ENCODE assay signal across 22 cellular contexts in genomic region chr11:74845978-74846517, GRCh38.
DNase-seq lines count a peak whose midpoint lies in the region; ATAC-seq, FAIRE-seq and TF ChIP-seq lines count a peak whose summit lies in the region.
"Had no signal": no experiment of that assay in that cellular context is flagged by ENCODE, and none has a peak within 500 bp of the region (broad histone marks: within the 10 kb centered on the region; RNA-seq: fewer than 3 reads in every experiment).

No MANE protein-coding gene starts in this region.

- no peaks in the 10 kb centered on the region for H3K9me3 ChIP-seq in A549
- no peaks in the 10 kb centered on the region for H3K9me3 ChIP-seq in T-helper 17 cell (ENCODE audit: control insufficient read depth, low read length, poor library complexity, severe bottlenecking)
- H3K9me3 ChIP-seq: BLaER1, Caco-2, HAP-1 had no signal

- 88% methylated on average over 5 of the region's 5 CpGs for WGBS in A549 (ENCODE audit: missing lambda C conversion rate)

- TF ChIP-seq POLR2A in A549 (IDR thresholded peaks at IDR 0.05; ENCODE audit: low read length) (no peak), GM12892 (IDR thresholded peaks at IDR 0.05; ENCODE audit: low read depth, low read length) (no peak)

- TF ChIP-seq RAD21 in A549 (conservative IDR thresholded peaks at IDR 0.05 in 1 of 2, IDR thresholded peaks at IDR 0.05 in 1 of 2), result no peak

- peaks cover 6% of the 10 kb centered on the region; the same call in 2 of the 3 replicates for H3K4me1 ChIP-seq in A549
- H3K4me1 ChIP-seq: HAP-1 had no signal

- no peaks in the 10 kb centered on the region for H3K9me3 Mint-ChIP-seq in central memory CD8-positive, alpha-beta T cell
- H3K9me3 Mint-ChIP-seq: CD4-positive, CD25-positive, alpha-beta regulatory T cell; CD8-positive, alpha-beta T cell; GM23338 had no signal

- FAIRE-seq in A549 (lab: Jason Lieb, UNC) (no peak), GM12892 (lab: Jason Lieb, UNC) (peak; percentile 9)
- FAIRE-seq: GM12878, GM18507, H54 had no signal

- no peak overlapping the region for H3K27ac ChIP-seq in A549
- H3K27ac ChIP-seq: BLaER1, C4-2B had no signal

- no peaks in the 10 kb centered on the region for H3K27me3 Mint-ChIP-seq in T-helper 17 cell
- H3K27me3 Mint-ChIP-seq in central memory CD8-positive, alpha-beta T cell, result no peaks in the 10 kb centered on the region
- H3K27me3 Mint-ChIP-seq: B cell; CD4-positive, CD25-positive, alpha-beta regulatory T cell had no signal

- TF ChIP-seq EP300 in A549 (IDR thresholded peaks at IDR 0.05), result no peak

- TF ChIP-seq CTCF in A549 (IDR thresholded peaks at IDR 0.05), result no peak

- DNase-seq in A549 (ENCODE audit: low read depth in 1 of 2, low spot score in 1 of 2) (no peak), GM12892 (ENCODE audit: insufficient read length) (no peak), T-helper 17 cell (no peak), DMS53 (lab: John Stamatoyannopoulos, UW) (no peak)
- DNase-seq in central memory CD8-positive, alpha-beta T cell (ENCODE audit: low spot score in 2 of 2), result no peak
- no peak for DNase-seq in activated CD4-positive, alpha-beta T cell treated with anti-CD3 and anti-CD28 coated beads for 48 hours
- no peak for DNase-seq in stimulated activated CD4-positive, alpha-beta T cell treated with anti-CD3 and anti-CD28 coated beads, Interleukin-4, amount 100 ng/mL, for 4 hours
- DNase-seq: Caco-2; CD4-positive, CD25-positive, alpha-beta regulatory T cell; CD8-positive, alpha-beta T cell; DMS153; DMS79; EL; GDM1 had no signal

- peaks cover 13% of the 10 kb centered on the region for H3K36me3 Mint-ChIP-seq in T-helper 17 cell (ENCODE audit: low read depth)
- H3K36me3 Mint-ChIP-seq in central memory CD8-positive, alpha-beta T cell (ENCODE audit: insufficient read depth), result peaks cover 26% of the 10 kb centered on the region

- no peak for ATAC-seq in A549
- ATAC-seq in T-helper 17 cell, result no peak
- ATAC-seq in central memory CD8-positive, alpha-beta T cell (replicated peaks; ENCODE audit: extremely low read depth, poor library complexity, severe bottlenecking), result no peak
- ATAC-seq: CD8-positive, alpha-beta T cell; GM12878; GM23338 had no signal

- H3K4me1 Mint-ChIP-seq in T-helper 17 cell, result peaks cover 19% of the 10 kb centered on the region
- H3K4me1 Mint-ChIP-seq in central memory CD8-positive, alpha-beta T cell, result peaks cover 31% of the 10 kb centered on the region

- POLR2A ChIA-PET in A549 (lab: Yijun Ruan, JAX), result no interaction called here

- CTCF ChIA-PET in A549 (lab: Yijun Ruan, JAX), result interaction anchor here (1.0 to 1.8 kb wide), 2 partner anchors 106 to 403 kb away, joined by 3 to 5 read pairs; no protein-coding TSS in a partner anchor

- H3K4me3 ChIP-seq in A549, result no peak overlapping the region
- H3K4me3 ChIP-seq: BLaER1, GM12878, GM23338, HAP-1 had no signal

- H3K4me2 ChIP-seq in A549, result no peak overlapping the region
- H3K4me2 ChIP-seq: BLaER1, GM23338 had no signal

- no peak overlapping the region for H3K4me3 Mint-ChIP-seq in T-helper 17 cell
- no peak overlapping the region for H3K4me3 Mint-ChIP-seq in central memory CD8-positive, alpha-beta T cell
- H3K4me3 Mint-ChIP-seq: B cell; CD4-positive, CD25-positive, alpha-beta regulatory T cell; CD8-positive, alpha-beta T cell; GM23338 had no signal

- peak overlapping the region; percentile 67 for H3K27ac Mint-ChIP-seq in T-helper 17 cell
- H3K27ac Mint-ChIP-seq in central memory CD8-positive, alpha-beta T cell (ENCODE audit: low read depth), result peak overlapping the region; percentile 65
- H3K27ac Mint-ChIP-seq: B cell; CD8-positive, alpha-beta T cell; GM23338 had no signal

TF ChIP-seq in A549, 52 proteins besides CTCF, POLR2A, EP300 and RAD21:
- TF ChIP-seq HOXA7 (CRISPR knock-in tag; IDR thresholded peaks at IDR 0.05) (no peak), MAFK (IDR thresholded peaks at IDR 0.05; ENCODE audit: partially characterized antibody) (peak; percentile 92), KDM5A (IDR thresholded peaks at IDR 0.05) (no peak)
